In the genomic region with DNA sequence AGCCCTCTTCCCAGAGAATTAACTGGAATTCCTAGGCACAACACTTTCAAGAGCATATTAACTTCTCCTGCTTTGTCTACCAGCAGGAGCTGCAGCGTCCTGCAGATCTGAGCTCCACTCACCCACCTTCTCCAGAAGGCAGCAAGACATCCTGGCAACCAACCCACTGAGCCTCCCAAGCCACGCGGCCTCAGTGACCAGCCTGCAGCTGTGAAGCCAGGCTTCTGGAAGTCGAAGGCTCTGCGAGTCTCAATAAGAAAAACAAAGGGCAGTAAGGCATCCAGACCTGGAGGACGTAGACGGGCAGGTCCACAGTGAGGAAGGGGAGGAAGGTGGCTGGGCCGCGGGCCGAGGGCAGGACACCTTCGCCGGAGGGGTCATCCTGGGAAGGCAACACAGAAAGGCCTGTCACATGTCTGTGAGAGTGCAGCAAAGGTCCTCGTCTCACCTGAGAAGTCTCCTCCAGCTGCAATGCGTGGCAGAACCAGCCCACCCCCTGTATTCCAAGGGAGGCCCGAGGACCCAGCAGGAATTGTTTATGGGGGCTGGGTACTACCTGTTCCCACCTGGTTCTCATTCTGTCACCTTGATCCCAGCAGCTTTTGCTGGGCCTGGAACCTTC, we compare ENCODE assay signal across 1 cellular context.
TF ChIP-seq lines count a peak whose summit lies in the region.

No MANE protein-coding gene starts in this region.

TF ChIP-seq in GM23338, 12 proteins besides CTCF, POLR2A, EP300 and RAD21 (continued from another document):
- TF ChIP-seq, protein P1, sequence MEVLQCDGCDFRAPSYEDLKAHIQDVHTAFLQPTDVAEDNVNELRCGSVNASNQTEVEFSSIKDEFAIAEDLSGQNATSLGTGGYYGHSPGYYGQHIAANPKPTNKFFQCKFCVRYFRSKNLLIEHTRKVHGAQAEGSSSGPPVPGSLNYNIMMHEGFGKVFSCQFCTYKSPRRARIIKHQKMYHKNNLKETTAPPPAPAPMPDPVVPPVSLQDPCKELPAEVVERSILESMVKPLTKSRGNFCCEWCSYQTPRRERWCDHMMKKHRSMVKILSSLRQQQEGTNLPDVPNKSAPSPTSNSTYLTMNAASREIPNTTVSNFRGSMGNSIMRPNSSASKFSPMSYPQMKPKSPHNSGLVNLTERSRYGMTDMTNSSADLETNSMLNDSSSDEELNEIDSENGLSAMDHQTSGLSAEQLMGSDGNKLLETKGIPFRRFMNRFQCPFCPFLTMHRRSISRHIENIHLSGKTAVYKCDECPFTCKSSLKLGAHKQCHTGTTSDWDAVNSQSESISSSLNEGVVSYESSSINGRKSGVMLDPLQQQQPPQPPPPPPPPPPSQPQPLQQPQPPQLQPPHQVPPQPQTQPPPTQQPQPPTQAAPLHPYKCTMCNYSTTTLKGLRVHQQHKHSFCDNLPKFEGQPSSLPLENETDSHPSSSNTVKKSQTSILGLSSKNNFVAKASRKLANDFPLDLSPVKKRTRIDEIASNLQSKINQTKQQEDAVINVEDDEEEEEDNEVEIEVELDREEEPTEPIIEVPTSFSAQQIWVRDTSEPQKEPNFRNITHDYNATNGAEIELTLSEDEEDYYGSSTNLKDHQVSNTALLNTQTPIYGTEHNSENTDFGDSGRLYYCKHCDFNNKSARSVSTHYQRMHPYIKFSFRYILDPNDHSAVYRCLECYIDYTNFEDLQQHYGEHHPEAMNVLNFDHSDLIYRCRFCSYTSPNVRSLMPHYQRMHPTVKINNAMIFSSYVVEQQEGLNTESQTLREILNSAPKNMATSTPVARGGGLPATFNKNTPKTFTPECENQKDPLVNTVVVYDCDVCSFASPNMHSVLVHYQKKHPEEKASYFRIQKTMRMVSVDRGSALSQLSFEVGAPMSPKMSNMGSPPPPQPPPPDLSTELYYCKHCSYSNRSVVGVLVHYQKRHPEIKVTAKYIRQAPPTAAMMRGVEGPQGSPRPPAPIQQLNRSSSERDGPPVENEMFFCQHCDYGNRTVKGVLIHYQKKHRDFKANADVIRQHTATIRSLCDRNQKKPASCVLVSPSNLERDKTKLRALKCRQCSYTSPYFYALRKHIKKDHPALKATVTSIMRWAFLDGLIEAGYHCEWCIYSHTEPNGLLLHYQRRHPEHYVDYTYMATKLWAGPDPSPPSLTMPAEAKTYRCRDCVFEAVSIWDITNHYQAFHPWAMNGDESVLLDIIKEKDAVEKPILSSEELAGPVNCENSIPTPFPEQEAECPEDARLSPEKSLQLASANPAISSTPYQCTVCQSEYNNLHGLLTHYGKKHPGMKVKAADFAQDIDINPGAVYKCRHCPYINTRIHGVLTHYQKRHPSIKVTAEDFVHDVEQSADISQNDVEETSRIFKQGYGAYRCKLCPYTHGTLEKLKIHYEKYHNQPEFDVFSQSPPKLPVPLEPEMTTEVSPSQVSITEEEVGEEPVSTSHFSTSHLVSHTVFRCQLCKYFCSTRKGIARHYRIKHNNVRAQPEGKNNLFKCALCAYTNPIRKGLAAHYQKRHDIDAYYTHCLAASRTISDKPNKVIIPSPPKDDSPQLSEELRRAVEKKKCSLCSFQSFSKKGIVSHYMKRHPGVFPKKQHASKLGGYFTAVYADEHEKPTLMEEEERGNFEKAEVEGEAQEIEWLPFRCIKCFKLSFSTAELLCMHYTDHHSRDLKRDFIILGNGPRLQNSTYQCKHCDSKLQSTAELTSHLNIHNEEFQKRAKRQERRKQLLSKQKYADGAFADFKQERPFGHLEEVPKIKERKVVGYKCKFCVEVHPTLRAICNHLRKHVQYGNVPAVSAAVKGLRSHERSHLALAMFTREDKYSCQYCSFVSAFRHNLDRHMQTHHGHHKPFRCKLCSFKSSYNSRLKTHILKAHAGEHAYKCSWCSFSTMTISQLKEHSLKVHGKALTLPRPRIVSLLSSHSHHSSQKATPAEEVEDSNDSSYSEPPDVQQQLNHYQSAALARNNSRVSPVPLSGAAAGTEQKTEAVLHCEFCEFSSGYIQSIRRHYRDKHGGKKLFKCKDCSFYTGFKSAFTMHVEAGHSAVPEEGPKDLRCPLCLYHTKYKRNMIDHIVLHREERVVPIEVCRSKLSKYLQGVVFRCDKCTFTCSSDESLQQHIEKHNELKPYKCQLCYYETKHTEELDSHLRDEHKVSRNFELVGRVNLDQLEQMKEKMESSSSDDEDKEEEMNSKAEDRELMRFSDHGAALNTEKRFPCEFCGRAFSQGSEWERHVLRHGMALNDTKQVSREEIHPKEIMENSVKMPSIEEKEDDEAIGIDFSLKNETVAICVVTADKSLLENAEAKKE (CRISPR knock-in tag; IDR thresholded peaks at IDR 0.05) = no peak
- TF ChIP-seq CREB1 (CRISPR knock-in tag; IDR thresholded peaks at IDR 0.05; ENCODE audit: low read depth) (no peak), NANOG (IDR thresholded peaks at IDR 0.05; ENCODE audit: borderline replicate concordance) (no peak), STAT1 (IDR thresholded peaks at IDR 0.05; ENCODE audit: unreplicated experiment) (no peak), EZH2phosphoT487 (IDR thresholded peaks at IDR 0.05; ENCODE audit: unreplicated experiment) (no peak), EZH2 (IDR thresholded peaks at IDR 0.05; ENCODE audit: low read depth, unreplicated experiment) (no peak), POLR2AphosphoS5 (IDR thresholded peaks at IDR 0.05; ENCODE audit: low read depth) (no peak)
- TF ChIP-seq, protein P2, sequence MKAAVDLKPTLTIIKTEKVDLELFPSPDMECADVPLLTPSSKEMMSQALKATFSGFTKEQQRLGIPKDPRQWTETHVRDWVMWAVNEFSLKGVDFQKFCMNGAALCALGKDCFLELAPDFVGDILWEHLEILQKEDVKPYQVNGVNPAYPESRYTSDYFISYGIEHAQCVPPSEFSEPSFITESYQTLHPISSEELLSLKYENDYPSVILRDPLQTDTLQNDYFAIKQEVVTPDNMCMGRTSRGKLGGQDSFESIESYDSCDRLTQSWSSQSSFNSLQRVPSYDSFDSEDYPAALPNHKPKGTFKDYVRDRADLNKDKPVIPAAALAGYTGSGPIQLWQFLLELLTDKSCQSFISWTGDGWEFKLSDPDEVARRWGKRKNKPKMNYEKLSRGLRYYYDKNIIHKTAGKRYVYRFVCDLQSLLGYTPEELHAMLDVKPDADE (IDR thresholded peaks at IDR 0.05) = no peak
- TF ChIP-seq, protein P3, sequence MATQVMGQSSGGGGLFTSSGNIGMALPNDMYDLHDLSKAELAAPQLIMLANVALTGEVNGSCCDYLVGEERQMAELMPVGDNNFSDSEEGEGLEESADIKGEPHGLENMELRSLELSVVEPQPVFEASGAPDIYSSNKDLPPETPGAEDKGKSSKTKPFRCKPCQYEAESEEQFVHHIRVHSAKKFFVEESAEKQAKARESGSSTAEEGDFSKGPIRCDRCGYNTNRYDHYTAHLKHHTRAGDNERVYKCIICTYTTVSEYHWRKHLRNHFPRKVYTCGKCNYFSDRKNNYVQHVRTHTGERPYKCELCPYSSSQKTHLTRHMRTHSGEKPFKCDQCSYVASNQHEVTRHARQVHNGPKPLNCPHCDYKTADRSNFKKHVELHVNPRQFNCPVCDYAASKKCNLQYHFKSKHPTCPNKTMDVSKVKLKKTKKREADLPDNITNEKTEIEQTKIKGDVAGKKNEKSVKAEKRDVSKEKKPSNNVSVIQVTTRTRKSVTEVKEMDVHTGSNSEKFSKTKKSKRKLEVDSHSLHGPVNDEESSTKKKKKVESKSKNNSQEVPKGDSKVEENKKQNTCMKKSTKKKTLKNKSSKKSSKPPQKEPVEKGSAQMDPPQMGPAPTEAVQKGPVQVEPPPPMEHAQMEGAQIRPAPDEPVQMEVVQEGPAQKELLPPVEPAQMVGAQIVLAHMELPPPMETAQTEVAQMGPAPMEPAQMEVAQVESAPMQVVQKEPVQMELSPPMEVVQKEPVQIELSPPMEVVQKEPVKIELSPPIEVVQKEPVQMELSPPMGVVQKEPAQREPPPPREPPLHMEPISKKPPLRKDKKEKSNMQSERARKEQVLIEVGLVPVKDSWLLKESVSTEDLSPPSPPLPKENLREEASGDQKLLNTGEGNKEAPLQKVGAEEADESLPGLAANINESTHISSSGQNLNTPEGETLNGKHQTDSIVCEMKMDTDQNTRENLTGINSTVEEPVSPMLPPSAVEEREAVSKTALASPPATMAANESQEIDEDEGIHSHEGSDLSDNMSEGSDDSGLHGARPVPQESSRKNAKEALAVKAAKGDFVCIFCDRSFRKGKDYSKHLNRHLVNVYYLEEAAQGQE (IDR thresholded peaks at IDR 0.05; ENCODE audit: unreplicated experiment) = no peak
TF ChIP-seq in GM23338: peak in this region for 0.
